ENCODE assay signal across 13 cellular contexts in the genomic region with DNA sequence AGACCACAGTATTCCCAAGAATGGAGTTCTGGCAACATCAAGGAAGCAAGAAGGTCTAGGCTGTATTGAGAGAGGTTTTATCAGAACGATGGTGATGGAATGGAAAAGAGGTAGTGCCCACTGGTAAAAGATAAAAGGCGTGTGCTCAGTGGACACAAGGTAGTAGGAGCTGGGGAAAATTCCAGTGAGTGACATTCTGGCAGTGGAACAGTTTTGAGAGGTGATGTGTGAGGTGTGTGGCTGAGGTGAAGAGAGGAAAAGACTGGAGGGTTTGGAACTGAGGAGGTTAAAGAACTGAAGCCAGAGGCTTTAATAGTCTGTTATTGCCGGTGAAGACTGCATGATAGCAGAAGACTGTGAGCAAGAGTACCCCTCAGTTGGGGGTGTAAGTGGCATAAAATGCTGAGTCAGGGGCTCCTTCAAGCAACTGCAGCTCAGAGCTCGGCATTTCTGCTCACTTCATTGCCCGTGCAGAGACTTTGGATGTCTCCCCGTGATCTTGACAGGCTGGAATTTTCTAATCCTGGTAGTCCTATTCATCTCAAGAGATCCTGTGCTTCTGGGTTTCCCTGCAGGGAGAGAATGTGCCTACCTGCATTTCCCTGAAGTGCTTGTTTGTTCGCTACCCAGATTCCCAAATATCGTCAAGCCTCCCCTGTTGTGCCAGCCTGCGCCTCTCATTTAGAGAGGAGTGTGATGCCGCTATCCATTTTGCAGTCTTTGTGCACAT.
DNase-seq lines count a peak whose midpoint lies in the region; ATAC-seq and TF ChIP-seq lines count a peak whose summit lies in the region.
"Had no signal": no experiment of that assay in that cellular context is flagged by ENCODE, and none has a peak within 500 bp of the region (broad histone marks: within the 10 kb centered on the region; RNA-seq: fewer than 3 reads in every experiment).

No MANE protein-coding gene starts in this region.

- TF ChIP-seq CTCF in IMR-90 (conservative IDR thresholded peaks at IDR 0.05; ENCODE audit: low read depth, low read length) (no peak), GM13977 (IDR thresholded peaks at IDR 0.05; ENCODE audit: extremely low read depth, insufficient read depth, missing control alignments) (no peak)

- no peak for TF ChIP-seq POLR2A in IMR-90 (IDR thresholded peaks at IDR 0.05; ENCODE audit: low read depth, low read length)

- H4K5ac ChIP-seq in IMR-90 (ENCODE audit: low read depth, low read length): no peak overlapping the region

- H2AK9ac ChIP-seq in IMR-90 (replicated peaks; ENCODE audit: low read depth, low read length, poor library complexity): no peak overlapping the region

- H3K27me3 ChIP-seq in IMR-90 (ENCODE audit: control insufficient read depth, insufficient read depth, low read length): no peaks in the 10 kb centered on the region
- H3K27me3 ChIP-seq in trophoblast cell (ENCODE audit: insufficient read depth, low read length): no peaks in the 10 kb centered on the region

- H2BK120ac ChIP-seq in IMR-90 (ENCODE audit: low read depth, low read length) (no peak overlapping the region), trophoblast cell (ENCODE audit: insufficient read depth, low read length, poor library complexity) (no peak overlapping the region)

- H3K9ac ChIP-seq in IMR-90 (ENCODE audit: low read depth, low read length) (no peak overlapping the region), trophoblast cell (ENCODE audit: low read length) (peak overlapping the region; percentile 48)

- no peak overlapping the region for H2AK5ac ChIP-seq in IMR-90 (ENCODE audit: low read depth, low read length)
- no peak overlapping the region for H2AK5ac ChIP-seq in trophoblast cell (ENCODE audit: low read length)

- no peak overlapping the region for H2BK12ac ChIP-seq in trophoblast cell (ENCODE audit: low read length)

- POLR2A ChIA-PET in IMR-90 (lab: Charles Lee; ENCODE audit: unreplicated experiment): no interaction called here

- no peak overlapping the region for H3K4ac ChIP-seq in IMR-90 (ENCODE audit: low read depth, low read length)
- no peak overlapping the region for H3K4ac ChIP-seq in trophoblast cell (ENCODE audit: low read depth, low read length)

- H2BK15ac ChIP-seq in IMR-90 (ENCODE audit: low read depth, low read length): no peak overlapping the region

- TF ChIP-seq RAD21 in IMR-90 (IDR thresholded peaks at IDR 0.05; ENCODE audit: low read length): no peak

- H3K4me3 ChIP-seq in IMR-90 (ENCODE audit: insufficient read depth, low read depth, low read length) (no peak overlapping the region), trophoblast cell (ENCODE audit: low read depth, low read length) (no peak overlapping the region)
- H3K4me3 ChIP-seq: lung had no signal

- no peak for ATAC-seq in IMR-90 (ENCODE audit: low read depth)
- peak; percentile 70 for ATAC-seq in left ventricle myocardium superior
- no peak for ATAC-seq in HG03280 (IDR thresholded peaks at IDR 0.05; ENCODE audit: unreplicated experiment)
- ATAC-seq: CD8-positive, alpha-beta T cell; stimulated activated effector memory CD8-positive, alpha-beta T cell treated with anti-CD3 and anti-CD28 coated beads, Interleukin-12 subunit alpha, Interleukin-12 subunit beta, amount 100 ng/mL, for 72 hours had no signal

- H4K20me1 ChIP-seq in IMR-90 (ENCODE audit: insufficient read depth, low read length): no peaks in the 10 kb centered on the region

- H3K9me3 ChIP-seq in IMR-90 (ENCODE audit: control insufficient read depth, insufficient read depth, low read length): no peaks in the 10 kb centered on the region
- no peaks in the 10 kb centered on the region for H3K9me3 ChIP-seq in trophoblast cell (ENCODE audit: insufficient read depth, low read depth, low read length)

- no peaks in the 10 kb centered on the region for H3K79me2 ChIP-seq in trophoblast cell (ENCODE audit: control insufficient read depth, insufficient read depth, low read length, poor library complexity)

- no peaks in the 10 kb centered on the region; the same call in 1 of the 2 replicates for H3K4me1 ChIP-seq in IMR-90 (ENCODE audit: control insufficient read depth, insufficient read depth, low read length)
- H3K4me1 ChIP-seq in trophoblast cell (ENCODE audit: control insufficient read depth in 1 of 2, insufficient read depth in 2 of 2, low read length in 2 of 2): peaks cover 2 to 5% of the 10 kb centered on the region in 2 experiments

- WGBS in IMR-90 (ENCODE audit: extremely low coverage in 2 of 2, insufficient read length in 1 of 2), 2 experiments: 58% methylated on average over 2 of the region's 10 CpGs; no CpG with 5 or more reads in 1 of the 2 experiments
- no CpG with 5 or more reads among the region's 10 CpGs for WGBS in trophoblast cell (ENCODE audit: extremely low coverage, insufficient coverage, insufficient read length)

- H3K9me1 ChIP-seq in IMR-90 (ENCODE audit: insufficient read depth, low read length): no peaks in the 10 kb centered on the region

- H3K27ac ChIP-seq in IMR-90 (ENCODE audit: insufficient read depth, low read length): no peak overlapping the region
- no peak overlapping the region for H3K27ac ChIP-seq in trophoblast cell (ENCODE audit: low read depth, low read length)

- H3K36me3 ChIP-seq in IMR-90 (ENCODE audit: control insufficient read depth, insufficient read depth, low read length): no peaks in the 10 kb centered on the region
- H3K36me3 ChIP-seq in trophoblast cell (ENCODE audit: control insufficient read depth in 1 of 2, insufficient read depth in 2 of 2, low read length in 2 of 2): no peaks in the 10 kb centered on the region

- intact Hi-C loops in IMR-90 (cut with micrococcal nuclease) (no loop called here), left ventricle myocardium superior (cut with micrococcal nuclease) (no loop called here)

- H4K91ac ChIP-seq in IMR-90 (ENCODE audit: insufficient read depth, low read depth, low read length) (no peak overlapping the region), trophoblast cell (ENCODE audit: low read depth, low read length) (no peak overlapping the region)

- CTCF ChIA-PET in IMR-90 (lab: Yijun Ruan, JAX): no interaction called here

- no peak for DNase-seq in IMR-90
- peak; percentile 24 for DNase-seq in NCI-H748 treated with DMSO at 0.1 percent for 48 hours (lab: John Stamatoyannopoulos, UW)
- DNase-seq in left ventricle myocardium superior: no peak
- peak in 1 of 2 donors; percentile 21 for DNase-seq in trophoblast cell
- no peak for DNase-seq in NCI-H446 (lab: John Stamatoyannopoulos, UW)
- no peak for DNase-seq in GM13977 (ENCODE audit: low spot score)
- DNase-seq: activated CD4-positive, alpha-beta T cell treated with anti-CD3 and anti-CD28 coated beads for 4 hours; activated naive CD8-positive, alpha-beta T cell treated with anti-CD3 and anti-CD28 coated beads for 36 hours; CD8-positive, alpha-beta T cell; GOT3 had no signal

- no peak overlapping the region for H4K12ac ChIP-seq in trophoblast cell (ENCODE audit: low read depth, low read length)

- BruUV-seq in IMR-90 (replicated peaks; lab: Mats Ljungman, UMichigan): no TSS peak

- no peak overlapping the region for H3K56ac ChIP-seq in IMR-90 (ENCODE audit: extremely low read depth, insufficient read depth, low read length)

- no peak overlapping the region for H2AFZ ChIP-seq in IMR-90 (replicated peaks; ENCODE audit: low read length, poor library complexity)
- no peak overlapping the region for H2AFZ ChIP-seq in trophoblast cell (ENCODE audit: insufficient read depth, low read length, poor library complexity)

- H3K23ac ChIP-seq in IMR-90 (ENCODE audit: low read depth, low read length): no peak overlapping the region
- H3K23ac ChIP-seq in trophoblast cell (ENCODE audit: low read length): no peak overlapping the region

- H4K8ac ChIP-seq in IMR-90 (ENCODE audit: low read depth in 2 of 2, low read length in 2 of 2): no peak overlapping the region
- H4K8ac ChIP-seq in trophoblast cell (ENCODE audit: low read depth, low read length): no peak overlapping the region

- H3K18ac ChIP-seq in IMR-90 (ENCODE audit: low read depth, low read length): no peak overlapping the region
- no peak overlapping the region for H3K18ac ChIP-seq in trophoblast cell (ENCODE audit: low read length)

- no peak overlapping the region for H2BK20ac ChIP-seq in IMR-90 (ENCODE audit: low read depth, low read length)

- H3K79me1 ChIP-seq in IMR-90 (ENCODE audit: low read depth in 1 of 2, low read length in 2 of 2) (no peaks in the 10 kb centered on the region), trophoblast cell (ENCODE audit: low read length) (no peaks in the 10 kb centered on the region)

- dilution Hi-C loops in IMR-90 (cut with HindIII; ENCODE audit: low sequenced_read_pairs, unreplicated experiment): no loop called here

- in situ Hi-C loops in IMR-90 (cut with MboI; ENCODE audit: low sequenced_read_pairs): no loop called here
- in situ Hi-C loops in GM13977 (cut with MboI; ENCODE audit: low pct_unique_long_range_greater_than_20kb, low sequenced_read_pairs, unreplicated experiment): no loop called here

- no peak overlapping the region for H2BK5ac ChIP-seq in IMR-90 (ENCODE audit: low read depth, low read length, poor library complexity, severe bottlenecking)
- no peak overlapping the region for H2BK5ac ChIP-seq in trophoblast cell (ENCODE audit: low read depth, low read length, poor library complexity)

- H3K14ac ChIP-seq in IMR-90 (replicated peaks; ENCODE audit: low read depth, low read length) (no peak overlapping the region), trophoblast cell (ENCODE audit: low read length) (no peak overlapping the region)

- no peak overlapping the region for H3K4me2 ChIP-seq in IMR-90 (ENCODE audit: low read depth, low read length)
- H3K4me2 ChIP-seq in trophoblast cell (ENCODE audit: low read length): no peak overlapping the region

TF ChIP-seq in IMR-90, 13 proteins besides CTCF, POLR2A, EP300 and RAD21:
- TF ChIP-seq, protein P1, sequence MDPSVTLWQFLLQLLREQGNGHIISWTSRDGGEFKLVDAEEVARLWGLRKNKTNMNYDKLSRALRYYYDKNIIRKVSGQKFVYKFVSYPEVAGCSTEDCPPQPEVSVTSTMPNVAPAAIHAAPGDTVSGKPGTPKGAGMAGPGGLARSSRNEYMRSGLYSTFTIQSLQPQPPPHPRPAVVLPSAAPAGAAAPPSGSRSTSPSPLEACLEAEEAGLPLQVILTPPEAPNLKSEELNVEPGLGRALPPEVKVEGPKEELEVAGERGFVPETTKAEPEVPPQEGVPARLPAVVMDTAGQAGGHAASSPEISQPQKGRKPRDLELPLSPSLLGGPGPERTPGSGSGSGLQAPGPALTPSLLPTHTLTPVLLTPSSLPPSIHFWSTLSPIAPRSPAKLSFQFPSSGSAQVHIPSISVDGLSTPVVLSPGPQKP (IDR thresholded peaks at IDR 0.05; ENCODE audit: borderline replicate concordance, low read depth, low read length): no peak
- peak; percentile 59 for TF ChIP-seq MAFK (IDR thresholded peaks at IDR 0.05; ENCODE audit: low read depth, low read length)
